ENCODE assay signal across 1 cellular context in genomic region chr11:57425565-57426438, GRCh38.
A peak's percentile ranks its signal among the peaks of the same experiment; 100 is the strongest.
TF ChIP-seq lines count a peak whose summit lies in the region.

No MANE protein-coding gene starts in this region.

TF ChIP-seq in K562, 482 proteins besides CTCF, POLR2A, EP300 and RAD21 (continued from another document and continues in another):
- peak; percentile 91 for TF ChIP-seq MGA (IDR thresholded peaks at IDR 0.05)
- TF ChIP-seq CHCHD3 (CRISPR knock-in tag; IDR thresholded peaks at IDR 0.05) = no peak
- peak; percentile 67; the same call in 1 of the 2 replicates for TF ChIP-seq MAX (CRISPR knock-in tag; IDR thresholded peaks at IDR 0.05)
- no peak for TF ChIP-seq ELF2 (CRISPR knock-in tag; IDR thresholded peaks at IDR 0.05)
- TF ChIP-seq MXD1 (CRISPR knock-in tag; IDR thresholded peaks at IDR 0.05; ENCODE audit: borderline replicate concordance, poor library complexity, severe bottlenecking) = no peak
- no peak for TF ChIP-seq VEZF1 (CRISPR knock-in tag; IDR thresholded peaks at IDR 0.05)
- TF ChIP-seq USF2 (CRISPR knock-in tag; IDR thresholded peaks at IDR 0.05) = peak; percentile 15; the same call in 1 of the 2 replicates
- TF ChIP-seq KLF16 (IDR thresholded peaks at IDR 0.05) = no peak
- TF ChIP-seq CEBPB (tag; IDR thresholded peaks at IDR 0.05) = no peak
- TF ChIP-seq ZNF282 (CRISPR knock-in tag; IDR thresholded peaks at IDR 0.05) = no peak
- TF ChIP-seq ZNF12 (CRISPR knock-in tag; IDR thresholded peaks at IDR 0.05) = peak; percentile 31; the same call in 1 of the 2 replicates
- no peak for TF ChIP-seq ETV5 (CRISPR knock-in tag; IDR thresholded peaks at IDR 0.05; ENCODE audit: low read depth)
- no peak for TF ChIP-seq KDM4B (IDR thresholded peaks at IDR 0.05; ENCODE audit: borderline replicate concordance in 2 of 2, low read depth in 1 of 2)
- TF ChIP-seq ZKSCAN1 (IDR thresholded peaks at IDR 0.05; ENCODE audit: low read depth, low read length) = no peak
- peak; percentile 22; the same call in 1 of the 2 replicates for TF ChIP-seq ATF6 (CRISPR knock-in tag; IDR thresholded peaks at IDR 0.05)
- TF ChIP-seq PHB (CRISPR knock-in tag; IDR thresholded peaks at IDR 0.05) = no peak
- peak; percentile 0 for TF ChIP-seq NEUROD1 (IDR thresholded peaks at IDR 0.05; ENCODE audit: borderline replicate concordance, low read depth, low read length, partially characterized antibody)
- TF ChIP-seq MYC (IDR thresholded peaks at IDR 0.05; ENCODE audit: low read depth, low read length) = peak; percentile 70; the same call in 1 of the 2 replicates
- 0 out of 2 replicates have a peak, but pooled peaks have one; percentile 40 for TF ChIP-seq MYC (CRISPR knock-in tag; IDR thresholded peaks at IDR 0.05; ENCODE audit: borderline replicate concordance, low read depth)
- TF ChIP-seq BRCA1 (IDR thresholded peaks at IDR 0.05) = no peak
- TF ChIP-seq BRCA1 (CRISPR knock-in tag; IDR thresholded peaks at IDR 0.05) = 0 out of 2 replicates have a peak, but pooled peaks have one; percentile 48
- TF ChIP-seq ZNF589 (CRISPR knock-in tag; IDR thresholded peaks at IDR 0.05; ENCODE audit: low read depth) = no peak
- TF ChIP-seq NR2F6 (CRISPR knock-in tag; IDR thresholded peaks at IDR 0.05) = no peak
- no peak for TF ChIP-seq FOXJ3 (CRISPR knock-in tag; IDR thresholded peaks at IDR 0.05)
- TF ChIP-seq ZFX (CRISPR knock-in tag; IDR thresholded peaks at IDR 0.05) = no peak
- TF ChIP-seq TARDBP (IDR thresholded peaks at IDR 0.05) = no peak
- TF ChIP-seq TRIM28 (IDR thresholded peaks at IDR 0.05) = no peak
- 0 out of 2 replicates have a peak, but pooled peaks have one; percentile 30 for TF ChIP-seq ZKSCAN8 (CRISPR knock-in tag; IDR thresholded peaks at IDR 0.05)
- no peak for TF ChIP-seq ZFP30 (CRISPR knock-in tag; IDR thresholded peaks at IDR 0.05; ENCODE audit: borderline replicate concordance)
- no peak for TF ChIP-seq ZNF512 (tag; IDR thresholded peaks at IDR 0.05)
- peak; percentile 82; the same call in 1 of the 2 replicates for TF ChIP-seq ZC3H4 (CRISPR knock-in tag; IDR thresholded peaks at IDR 0.05; ENCODE audit: borderline replicate concordance)
- no peak for TF ChIP-seq KLF13 (tag; IDR thresholded peaks at IDR 0.05; ENCODE audit: borderline replicate concordance, low read depth)
- no peak for TF ChIP-seq PTBP1 (IDR thresholded peaks at IDR 0.05; ENCODE audit: low read depth, low read length)
- TF ChIP-seq MEF2D (tag; conservative IDR thresholded peaks at IDR 0.05; ENCODE audit: low read depth) = no peak
- peak; percentile 28 for TF ChIP-seq RBM39 (optimal IDR thresholded peaks at IDR 0.05; ENCODE audit: low read depth, low read length)
- no peak for TF ChIP-seq RBM22 (IDR thresholded peaks at IDR 0.05; ENCODE audit: low read depth, low read length, poor library complexity, severe bottlenecking)
- TF ChIP-seq ZNF75A (CRISPR knock-in tag; IDR thresholded peaks at IDR 0.05) = no peak
- no peak for TF ChIP-seq EZH2 (IDR thresholded peaks at IDR 0.05; ENCODE audit: borderline replicate concordance, low read depth, low read length)
- no peak for TF ChIP-seq KAT2B (IDR thresholded peaks at IDR 0.05; ENCODE audit: low read depth, low read length)
- TF ChIP-seq MNT (conservative IDR thresholded peaks at IDR 0.05) = peak; percentile 71 to 78
- TF ChIP-seq RFX5 (IDR thresholded peaks at IDR 0.05; ENCODE audit: low read depth, low read length) = no peak
- no peak for TF ChIP-seq TCF3 (CRISPR knock-in tag; IDR thresholded peaks at IDR 0.05)
- no peak for TF ChIP-seq THRA (IDR thresholded peaks at IDR 0.05)
- 0 out of 2 replicates have a peak, but pooled peaks have one; percentile 15 for TF ChIP-seq FOXP1 (CRISPR knock-in tag; IDR thresholded peaks at IDR 0.05)
